Comparison of ENCODE assay signal across 1 cellular context in the genomic region with DNA sequence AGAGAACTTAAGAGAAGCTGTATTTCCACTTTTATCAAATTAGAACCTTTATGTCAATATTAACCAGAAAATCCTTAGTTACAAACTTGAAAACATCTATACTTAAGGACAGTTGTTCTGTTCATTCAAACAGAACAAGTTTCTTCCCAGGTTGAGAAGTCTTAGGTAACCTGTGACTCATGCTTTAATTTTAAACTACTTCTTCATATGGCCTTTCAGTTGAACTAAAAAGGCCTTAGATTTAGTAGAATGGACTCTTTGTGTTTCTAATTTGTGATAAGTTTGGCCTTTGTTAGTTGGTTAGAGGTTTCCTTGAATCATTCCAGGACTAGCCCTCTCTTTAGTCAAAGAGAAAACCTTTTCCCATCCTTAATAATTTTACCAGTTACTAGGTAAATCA.
TF ChIP-seq lines count a peak whose summit lies in the region.

No MANE protein-coding gene starts in this region.

TF ChIP-seq in H1, 55 proteins besides CTCF, POLR2A, EP300 and RAD21 (continued from another document):
- TF ChIP-seq JUND (IDR thresholded peaks at IDR 0.05; ENCODE audit: low read length) (peak; percentile 80), PHF8 (conservative IDR thresholded peaks at IDR 0.05; ENCODE audit: low read depth, low read length) (no peak), NANOG (IDR thresholded peaks at IDR 0.05; ENCODE audit: insufficient read depth, low read depth, low read length, poor library complexity, severe bottlenecking) (peak; percentile 20), SIX5 (IDR thresholded peaks at IDR 0.05; ENCODE audit: low read depth, low read length) (no peak), JUN (IDR thresholded peaks at IDR 0.05; ENCODE audit: low read depth, low read length) (peak; percentile 43; the same call in 1 of the 2 replicates), NRF1 (IDR thresholded peaks at IDR 0.05; ENCODE audit: low read depth, low read length) (no peak)
- TF ChIP-seq, protein P1, sequence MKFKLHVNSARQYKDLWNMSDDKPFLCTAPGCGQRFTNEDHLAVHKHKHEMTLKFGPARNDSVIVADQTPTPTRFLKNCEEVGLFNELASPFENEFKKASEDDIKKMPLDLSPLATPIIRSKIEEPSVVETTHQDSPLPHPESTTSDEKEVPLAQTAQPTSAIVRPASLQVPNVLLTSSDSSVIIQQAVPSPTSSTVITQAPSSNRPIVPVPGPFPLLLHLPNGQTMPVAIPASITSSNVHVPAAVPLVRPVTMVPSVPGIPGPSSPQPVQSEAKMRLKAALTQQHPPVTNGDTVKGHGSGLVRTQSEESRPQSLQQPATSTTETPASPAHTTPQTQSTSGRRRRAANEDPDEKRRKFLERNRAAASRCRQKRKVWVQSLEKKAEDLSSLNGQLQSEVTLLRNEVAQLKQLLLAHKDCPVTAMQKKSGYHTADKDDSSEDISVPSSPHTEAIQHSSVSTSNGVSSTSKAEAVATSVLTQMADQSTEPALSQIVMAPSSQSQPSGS (IDR thresholded peaks at IDR 0.05; ENCODE audit: low read length), result no peak
- TF ChIP-seq, protein P2, sequence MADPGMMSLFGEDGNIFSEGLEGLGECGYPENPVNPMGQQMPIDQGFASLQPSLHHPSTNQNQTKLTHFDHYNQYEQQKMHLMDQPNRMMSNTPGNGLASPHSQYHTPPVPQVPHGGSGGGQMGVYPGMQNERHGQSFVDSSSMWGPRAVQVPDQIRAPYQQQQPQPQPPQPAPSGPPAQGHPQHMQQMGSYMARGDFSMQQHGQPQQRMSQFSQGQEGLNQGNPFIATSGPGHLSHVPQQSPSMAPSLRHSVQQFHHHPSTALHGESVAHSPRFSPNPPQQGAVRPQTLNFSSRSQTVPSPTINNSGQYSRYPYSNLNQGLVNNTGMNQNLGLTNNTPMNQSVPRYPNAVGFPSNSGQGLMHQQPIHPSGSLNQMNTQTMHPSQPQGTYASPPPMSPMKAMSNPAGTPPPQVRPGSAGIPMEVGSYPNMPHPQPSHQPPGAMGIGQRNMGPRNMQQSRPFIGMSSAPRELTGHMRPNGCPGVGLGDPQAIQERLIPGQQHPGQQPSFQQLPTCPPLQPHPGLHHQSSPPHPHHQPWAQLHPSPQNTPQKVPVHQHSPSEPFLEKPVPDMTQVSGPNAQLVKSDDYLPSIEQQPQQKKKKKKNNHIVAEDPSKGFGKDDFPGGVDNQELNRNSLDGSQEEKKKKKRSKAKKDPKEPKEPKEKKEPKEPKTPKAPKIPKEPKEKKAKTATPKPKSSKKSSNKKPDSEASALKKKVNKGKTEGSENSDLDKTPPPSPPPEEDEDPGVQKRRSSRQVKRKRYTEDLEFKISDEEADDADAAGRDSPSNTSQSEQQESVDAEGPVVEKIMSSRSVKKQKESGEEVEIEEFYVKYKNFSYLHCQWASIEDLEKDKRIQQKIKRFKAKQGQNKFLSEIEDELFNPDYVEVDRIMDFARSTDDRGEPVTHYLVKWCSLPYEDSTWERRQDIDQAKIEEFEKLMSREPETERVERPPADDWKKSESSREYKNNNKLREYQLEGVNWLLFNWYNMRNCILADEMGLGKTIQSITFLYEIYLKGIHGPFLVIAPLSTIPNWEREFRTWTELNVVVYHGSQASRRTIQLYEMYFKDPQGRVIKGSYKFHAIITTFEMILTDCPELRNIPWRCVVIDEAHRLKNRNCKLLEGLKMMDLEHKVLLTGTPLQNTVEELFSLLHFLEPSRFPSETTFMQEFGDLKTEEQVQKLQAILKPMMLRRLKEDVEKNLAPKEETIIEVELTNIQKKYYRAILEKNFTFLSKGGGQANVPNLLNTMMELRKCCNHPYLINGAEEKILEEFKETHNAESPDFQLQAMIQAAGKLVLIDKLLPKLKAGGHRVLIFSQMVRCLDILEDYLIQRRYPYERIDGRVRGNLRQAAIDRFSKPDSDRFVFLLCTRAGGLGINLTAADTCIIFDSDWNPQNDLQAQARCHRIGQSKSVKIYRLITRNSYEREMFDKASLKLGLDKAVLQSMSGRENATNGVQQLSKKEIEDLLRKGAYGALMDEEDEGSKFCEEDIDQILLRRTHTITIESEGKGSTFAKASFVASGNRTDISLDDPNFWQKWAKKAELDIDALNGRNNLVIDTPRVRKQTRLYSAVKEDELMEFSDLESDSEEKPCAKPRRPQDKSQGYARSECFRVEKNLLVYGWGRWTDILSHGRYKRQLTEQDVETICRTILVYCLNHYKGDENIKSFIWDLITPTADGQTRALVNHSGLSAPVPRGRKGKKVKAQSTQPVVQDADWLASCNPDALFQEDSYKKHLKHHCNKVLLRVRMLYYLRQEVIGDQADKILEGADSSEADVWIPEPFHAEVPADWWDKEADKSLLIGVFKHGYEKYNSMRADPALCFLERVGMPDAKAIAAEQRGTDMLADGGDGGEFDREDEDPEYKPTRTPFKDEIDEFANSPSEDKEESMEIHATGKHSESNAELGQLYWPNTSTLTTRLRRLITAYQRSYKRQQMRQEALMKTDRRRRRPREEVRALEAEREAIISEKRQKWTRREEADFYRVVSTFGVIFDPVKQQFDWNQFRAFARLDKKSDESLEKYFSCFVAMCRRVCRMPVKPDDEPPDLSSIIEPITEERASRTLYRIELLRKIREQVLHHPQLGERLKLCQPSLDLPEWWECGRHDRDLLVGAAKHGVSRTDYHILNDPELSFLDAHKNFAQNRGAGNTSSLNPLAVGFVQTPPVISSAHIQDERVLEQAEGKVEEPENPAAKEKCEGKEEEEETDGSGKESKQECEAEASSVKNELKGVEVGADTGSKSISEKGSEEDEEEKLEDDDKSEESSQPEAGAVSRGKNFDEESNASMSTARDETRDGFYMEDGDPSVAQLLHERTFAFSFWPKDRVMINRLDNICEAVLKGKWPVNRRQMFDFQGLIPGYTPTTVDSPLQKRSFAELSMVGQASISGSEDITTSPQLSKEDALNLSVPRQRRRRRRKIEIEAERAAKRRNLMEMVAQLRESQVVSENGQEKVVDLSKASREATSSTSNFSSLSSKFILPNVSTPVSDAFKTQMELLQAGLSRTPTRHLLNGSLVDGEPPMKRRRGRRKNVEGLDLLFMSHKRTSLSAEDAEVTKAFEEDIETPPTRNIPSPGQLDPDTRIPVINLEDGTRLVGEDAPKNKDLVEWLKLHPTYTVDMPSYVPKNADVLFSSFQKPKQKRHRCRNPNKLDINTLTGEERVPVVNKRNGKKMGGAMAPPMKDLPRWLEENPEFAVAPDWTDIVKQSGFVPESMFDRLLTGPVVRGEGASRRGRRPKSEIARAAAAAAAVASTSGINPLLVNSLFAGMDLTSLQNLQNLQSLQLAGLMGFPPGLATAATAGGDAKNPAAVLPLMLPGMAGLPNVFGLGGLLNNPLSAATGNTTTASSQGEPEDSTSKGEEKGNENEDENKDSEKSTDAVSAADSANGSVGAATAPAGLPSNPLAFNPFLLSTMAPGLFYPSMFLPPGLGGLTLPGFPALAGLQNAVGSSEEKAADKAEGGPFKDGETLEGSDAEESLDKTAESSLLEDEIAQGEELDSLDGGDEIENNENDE (IDR thresholded peaks at IDR 0.05; ENCODE audit: insufficient replicate concordance, low read length), result peak; percentile 39
